9 cellular contexts compared by ENCODE assay signal in genomic region chr5:59296317-59297264, GRCh38.
DNase-seq lines count a peak whose midpoint lies in the region; ATAC-seq, FAIRE-seq and TF ChIP-seq lines count a peak whose summit lies in the region.
"Had no signal": no experiment of that assay in that cellular context is flagged by ENCODE, and none has a peak within 500 bp of the region (broad histone marks: within the 10 kb centered on the region; RNA-seq: fewer than 3 reads in every experiment).

No MANE protein-coding gene starts in this region.

- H3K4me1 ChIP-seq in A549 = peaks cover 93% of the 10 kb centered on the region
- H3K4me1 ChIP-seq: testis had no signal

- H3K4me3 Mint-ChIP-seq in central memory CD8-positive, alpha-beta T cell = peak overlapping the region; percentile 73

- peak overlapping the region; percentile 79 to 83 for H3K27ac ChIP-seq in A549
- H3K27ac ChIP-seq: testis had no signal

- peak; percentile 72 to 83 for ATAC-seq in A549
- ATAC-seq in central memory CD8-positive, alpha-beta T cell (replicated peaks; ENCODE audit: extremely low read depth, poor library complexity, severe bottlenecking) = peak; percentile 28
- no peak for ATAC-seq in GM18909 (IDR thresholded peaks at IDR 0.05; ENCODE audit: poor library complexity, unreplicated experiment)
- no peak for ATAC-seq in GM18517 (IDR thresholded peaks at IDR 0.05; ENCODE audit: unreplicated experiment)

- H3K27me3 Mint-ChIP-seq in central memory CD8-positive, alpha-beta T cell = no peaks in the 10 kb centered on the region

- no peaks in the 10 kb centered on the region for H3K9me3 Mint-ChIP-seq in central memory CD8-positive, alpha-beta T cell

- TF ChIP-seq EP300 in A549 (IDR thresholded peaks at IDR 0.05) = no peak

- no peaks in the 10 kb centered on the region for H3K9me3 ChIP-seq in A549
- H3K9me3 ChIP-seq: testis had no signal

- under 1% methylated on average over 5 of the region's 5 CpGs for WGBS in A549 (ENCODE audit: missing lambda C conversion rate)

- TF ChIP-seq POLR2A in A549 (IDR thresholded peaks at IDR 0.05; ENCODE audit: low read length) = no peak

- FAIRE-seq in A549 (lab: Jason Lieb, UNC) = peak; percentile 93

- H3K27ac Mint-ChIP-seq in central memory CD8-positive, alpha-beta T cell (ENCODE audit: low read depth) = peak overlapping the region; percentile 72

- H3K4me3 ChIP-seq in A549 = peak overlapping the region; percentile 37
- H3K4me3 ChIP-seq: testis had no signal

- 0 out of 5 replicates have a peak, but pooled peaks of 1 of the 2 experiments have one; percentile 14 for TF ChIP-seq RAD21 in A549 (conservative IDR thresholded peaks at IDR 0.05 in 1 of 2, IDR thresholded peaks at IDR 0.05 in 1 of 2)

- POLR2A ChIA-PET in A549 (lab: Yijun Ruan, JAX) = interaction anchor here (0.6 to 0.8 kb wide), 2 partner anchors 32 to 36 kb away, joined by 3 read pairs; no protein-coding TSS in a partner anchor

- CTCF ChIA-PET in A549 (lab: Yijun Ruan, JAX) = interaction anchor here (0.7 to 1.4 kb wide), 3 partner anchors 13 to 84 kb away, joined by 3 read pairs; no protein-coding TSS in a partner anchor

- peaks cover 15% of the 10 kb centered on the region for H3K4me1 Mint-ChIP-seq in central memory CD8-positive, alpha-beta T cell

- no peak for TF ChIP-seq CTCF in A549 (IDR thresholded peaks at IDR 0.05)

- DNase-seq in A549 (ENCODE audit: low read depth in 1 of 2, low spot score in 1 of 2) (peak; percentile 52 to 66), HT1080 (ENCODE audit: low read depth) (peak; percentile 57), medulla oblongata (ENCODE audit: extremely low spot score) (peak; percentile 56), NCI-H1105 (lab: John Stamatoyannopoulos, UW) (no peak)
- DNase-seq in central memory CD8-positive, alpha-beta T cell (ENCODE audit: low spot score in 2 of 2) = no peak
- no peak for DNase-seq in activated CD4-positive, alpha-beta T cell treated with anti-CD3 and anti-CD28 coated beads for 4 hours
- DNase-seq: testis had no signal

- H3K4me2 ChIP-seq in A549 = peak overlapping the region; percentile 92

- peaks cover 2% of the 10 kb centered on the region for H3K36me3 Mint-ChIP-seq in central memory CD8-positive, alpha-beta T cell (ENCODE audit: insufficient read depth)

TF ChIP-seq in A549, 52 proteins besides CTCF, POLR2A, EP300 and RAD21:
- no peak for TF ChIP-seq KDM5A (IDR thresholded peaks at IDR 0.05)
- no peak for TF ChIP-seq CHD4 (IDR thresholded peaks at IDR 0.05; ENCODE audit: borderline replicate concordance)
- peak; percentile 73 for TF ChIP-seq JUNB (IDR thresholded peaks at IDR 0.05)
- TF ChIP-seq FOXS1 (CRISPR knock-in tag; IDR thresholded peaks at IDR 0.05) = no peak
- TF ChIP-seq, protein P1, sequence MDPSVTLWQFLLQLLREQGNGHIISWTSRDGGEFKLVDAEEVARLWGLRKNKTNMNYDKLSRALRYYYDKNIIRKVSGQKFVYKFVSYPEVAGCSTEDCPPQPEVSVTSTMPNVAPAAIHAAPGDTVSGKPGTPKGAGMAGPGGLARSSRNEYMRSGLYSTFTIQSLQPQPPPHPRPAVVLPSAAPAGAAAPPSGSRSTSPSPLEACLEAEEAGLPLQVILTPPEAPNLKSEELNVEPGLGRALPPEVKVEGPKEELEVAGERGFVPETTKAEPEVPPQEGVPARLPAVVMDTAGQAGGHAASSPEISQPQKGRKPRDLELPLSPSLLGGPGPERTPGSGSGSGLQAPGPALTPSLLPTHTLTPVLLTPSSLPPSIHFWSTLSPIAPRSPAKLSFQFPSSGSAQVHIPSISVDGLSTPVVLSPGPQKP (IDR thresholded peaks at IDR 0.05; ENCODE audit: low read depth, low read length) = no peak
- no peak for TF ChIP-seq NFE2L2 (conservative IDR thresholded peaks at IDR 0.05; ENCODE audit: low read length)
- peak; percentile 22 to 27; a peak in 2 of 4 replicates for TF ChIP-seq CEBPB (IDR thresholded peaks at IDR 0.05)
- 0 out of 2 replicates have a peak, but pooled peaks have one; percentile 20 for TF ChIP-seq MAX (IDR thresholded peaks at IDR 0.05)
- peak; percentile 23 to 66; a peak in 4 of 5 replicates for TF ChIP-seq JUN (IDR thresholded peaks at IDR 0.05)
- TF ChIP-seq, protein P2, sequence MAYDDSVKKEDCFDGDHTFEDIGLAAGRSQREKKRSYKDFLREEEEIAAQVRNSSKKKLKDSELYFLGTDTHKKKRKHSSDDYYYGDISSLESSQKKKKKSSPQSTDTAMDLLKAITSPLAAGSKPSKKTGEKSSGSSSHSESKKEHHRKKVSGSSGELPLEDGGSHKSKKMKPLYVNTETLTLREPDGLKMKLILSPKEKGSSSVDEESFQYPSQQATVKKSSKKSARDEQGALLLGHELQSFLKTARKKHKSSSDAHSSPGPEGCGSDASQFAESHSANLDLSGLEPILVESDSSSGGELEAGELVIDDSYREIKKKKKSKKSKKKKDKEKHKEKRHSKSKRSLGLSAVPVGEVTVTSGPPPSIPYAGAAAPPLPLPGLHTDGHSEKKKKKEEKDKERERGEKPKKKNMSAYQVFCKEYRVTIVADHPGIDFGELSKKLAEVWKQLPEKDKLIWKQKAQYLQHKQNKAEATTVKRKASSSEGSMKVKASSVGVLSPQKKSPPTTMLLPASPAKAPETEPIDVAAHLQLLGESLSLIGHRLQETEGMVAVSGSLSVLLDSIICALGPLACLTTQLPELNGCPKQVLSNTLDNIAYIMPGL (CRISPR knock-in tag; IDR thresholded peaks at IDR 0.05; ENCODE audit: borderline replicate concordance) = no peak
- no peak for TF ChIP-seq RARB (CRISPR knock-in tag; IDR thresholded peaks at IDR 0.05)
- no peak for TF ChIP-seq SREBF2 (IDR thresholded peaks at IDR 0.05)
- TF ChIP-seq MAZ (IDR thresholded peaks at IDR 0.05; ENCODE audit: borderline replicate concordance, low read depth, low read length) = no peak
- TF ChIP-seq GATA3 (IDR thresholded peaks at IDR 0.05; ENCODE audit: borderline replicate concordance) = peak; percentile 26; the same call in 1 of the 2 replicates
- peak; percentile 45 for TF ChIP-seq FOSL2 (IDR thresholded peaks at IDR 0.05)
- TF ChIP-seq FOSL2 (CRISPR knock-in tag; IDR thresholded peaks at IDR 0.05) = peak; percentile 62
- no peak for TF ChIP-seq EHMT2 (IDR thresholded peaks at IDR 0.05; ENCODE audit: low read depth)
- TF ChIP-seq HOXB5 (CRISPR knock-in tag; IDR thresholded peaks at IDR 0.05) = no peak
- peak; percentile 23; the same call in 2 of the 3 replicates for TF ChIP-seq SMC3 (IDR thresholded peaks at IDR 0.05)
- no peak for TF ChIP-seq KDM1A (IDR thresholded peaks at IDR 0.05; ENCODE audit: low read depth)
- TF ChIP-seq HEYL (CRISPR knock-in tag; IDR thresholded peaks at IDR 0.05) = no peak
- no peak for TF ChIP-seq ZNF302 (CRISPR knock-in tag; IDR thresholded peaks at IDR 0.05)
- 0 out of 2 replicates have a peak, but pooled peaks have one; percentile 54 for TF ChIP-seq ZSCAN20 (CRISPR knock-in tag; IDR thresholded peaks at IDR 0.05)

Comparison
In these comparisons a context has a peak if more than half of its experiments do, and no peak if none do; other contexts are left out.
1. ATAC-seq: peak in A549 (2 of 2) and central memory CD8-positive, alpha-beta T cell (single experiment); none in GM18909 (single experiment) and GM18517 (single experiment).
2. DNase-seq: peak in A549 (2 of 2), HT1080 (single experiment) and medulla oblongata (single experiment); none in central memory CD8-positive, alpha-beta T cell (0 of 2), NCI-H1105 (single experiment) and activated CD4-positive, alpha-beta T cell treated with anti-CD3 and anti-CD28 coated beads for 4 hours (0 of 2).